ENCODE assay signal across 8 cellular contexts in genomic region chr11:57288771-57289579, GRCh38. TPM values are rescaled to one million over a fixed set of nuclear protein-coding genes. Genes with fewer than 3 reads are reported as not detected.
DNase-seq lines count a peak whose midpoint lies in the region.

No MANE protein-coding gene starts in this region.

- peak; percentile 80 for DNase-seq in DMS153 treated with DMSO at 0.1 percent for 48 hours (lab: John Stamatoyannopoulos, UW; ENCODE audit: unreplicated experiment)
- DNase-seq in NCI-H1417 treated with DMSO at 0.1 percent for 48 hours (lab: John Stamatoyannopoulos, UW), result peak; percentile 30
- no peak for DNase-seq in neuronal stem cell (ENCODE audit: low spot score)
- no peak for DNase-seq in NOMO-1 treated with dmso at 0.1 percent for 144 hours (lab: John Stamatoyannopoulos, UW; ENCODE audit: unreplicated experiment)
- DNase-seq in amygdala (lab: John Stamatoyannopoulos, UW), result no peak
- no peak for DNase-seq in posterior cingulate gyrus
- no peak for DNase-seq in caudate nucleus (lab: John Stamatoyannopoulos, UW)

- H3K9ac ChIP-seq in neuronal stem cell (ENCODE audit: low read depth, low read length, poor library complexity), result no peak overlapping the region

- no peak overlapping the region for H4K8ac ChIP-seq in neuronal stem cell (ENCODE audit: low read depth, low read length)

- intact Hi-C loops in posterior cingulate gyrus (cut with DNase I), result no loop called here

- H3K27ac ChIP-seq in ectodermal cell (ENCODE audit: insufficient read depth, low read depth, low read length, poor library complexity, severe bottlenecking) (peak overlapping the region; percentile 75), neuronal stem cell (replicated peaks; ENCODE audit: low read length) (peak overlapping the region; percentile 56), caudate nucleus (ENCODE audit: low read depth, low read length) (no peak overlapping the region)

- H2BK12ac ChIP-seq in neuronal stem cell (ENCODE audit: low read length), result no peak overlapping the region

- no peak overlapping the region for H4K91ac ChIP-seq in neuronal stem cell (ENCODE audit: low read depth, low read length, poor library complexity)

- no peak overlapping the region for H2BK120ac ChIP-seq in neuronal stem cell (ENCODE audit: low read depth, low read length)

- no peak overlapping the region for H3K4me3 ChIP-seq in ectodermal cell (ENCODE audit: insufficient read depth, low read depth, low read length)
- H3K4me3 ChIP-seq in neuronal stem cell (ENCODE audit: low read length in 2 of 2), result no peak overlapping the region

- no peak overlapping the region for H3K23ac ChIP-seq in neuronal stem cell (ENCODE audit: low read depth, low read length, poor library complexity)

- H3K36me3 ChIP-seq in ectodermal cell (ENCODE audit: control insufficient read depth, insufficient read depth, low read length) (no peaks in the 10 kb centered on the region), neuronal stem cell (replicated peaks in 1 of 2; ENCODE audit: control insufficient read depth in 2 of 2, insufficient read depth in 2 of 2, low read length in 2 of 2) (no peaks in the 10 kb centered on the region)

- H3K79me1 ChIP-seq in neuronal stem cell (ENCODE audit: low read depth, low read length), result no peaks in the 10 kb centered on the region

- peak overlapping the region; percentile 16 for H3K18ac ChIP-seq in neuronal stem cell (ENCODE audit: low read length)

- H3K4ac ChIP-seq in neuronal stem cell (ENCODE audit: low read length), result no peak overlapping the region

- H2BK15ac ChIP-seq in neuronal stem cell (ENCODE audit: low read length), result no peak overlapping the region

- H3K27me3 ChIP-seq in ectodermal cell (ENCODE audit: control insufficient read depth, insufficient read depth, low read length, poor library complexity, severe bottlenecking) (no peaks in the 10 kb centered on the region), neuronal stem cell (ENCODE audit: control insufficient read depth in 3 of 3, insufficient read depth in 3 of 3, low read depth in 1 of 3, low read length in 3 of 3) (peaks cover 0 to 2% (median 0%) of the 10 kb centered on the region in 3 experiments)

- no peak overlapping the region for H3K4me2 ChIP-seq in neuronal stem cell (ENCODE audit: insufficient read depth, low read length, poor library complexity, severe bottlenecking)

- H3K4me1 ChIP-seq in ectodermal cell (ENCODE audit: control insufficient read depth, insufficient read depth, low read length) (peaks cover 14% of the 10 kb centered on the region), neuronal stem cell (ENCODE audit: control insufficient read depth in 2 of 2, insufficient read depth in 1 of 2, low read depth in 1 of 2, low read length in 2 of 2) (peaks cover 8 to 16% of the 10 kb centered on the region in 2 donors)

- H2BK5ac ChIP-seq in neuronal stem cell (ENCODE audit: low read length), result no peak overlapping the region

- no peak overlapping the region for H3K14ac ChIP-seq in neuronal stem cell (ENCODE audit: low read length)

- peak overlapping the region; percentile 82 for H2AFZ ChIP-seq in neuronal stem cell (ENCODE audit: low read length)

- no peak overlapping the region for H2AK5ac ChIP-seq in neuronal stem cell (ENCODE audit: low read depth, low read length)

- H3K9me3 ChIP-seq in ectodermal cell (ENCODE audit: control insufficient read depth, low read length), result no peaks in the 10 kb centered on the region
- no peaks in the 10 kb centered on the region for H3K9me3 ChIP-seq in neuronal stem cell (replicated peaks in 1 of 2; ENCODE audit: control insufficient read depth in 2 of 2, insufficient read depth in 1 of 2, low read depth in 1 of 2, low read length in 2 of 2)

- WGBS in ectodermal cell, 2 experiments, result 31 to 32% methylated on average over 11 of the region's 11 CpGs
- WGBS in neuronal stem cell (ENCODE audit: extremely low coverage in 2 of 2, insufficient read length in 2 of 2, insufficient replicate concordance in 1 of 2), 2 donors, result no CpG with 5 or more reads among the region's 11 CpGs

RNA-seq across cellular contexts. Expression of gene TNKS1BP1, which starts 35.8 kb away (rescaled TPM):
- polyA plus RNA-seq in ectodermal cell (2013, experiment 1 of 4), result 121 TPM
- 133 TPM for polyA plus RNA-seq in ectodermal cell (2013, experiment 2 of 4)
- polyA plus RNA-seq in ectodermal cell (2013, experiment 3 of 4), result 93.0 TPM
- polyA plus RNA-seq in ectodermal cell (2013, experiment 4 of 4), result 107 TPM
- polyA plus RNA-seq in neuronal stem cell (2013, experiment 1 of 2), result 77.7 TPM
- polyA plus RNA-seq in neuronal stem cell (2013, experiment 2 of 2), result 73.2 TPM

RNA-seq across cellular contexts. Expression of gene SSRP1, which starts 46.7 kb away (rescaled TPM):
- polyA plus RNA-seq in ectodermal cell (2013, experiment 1 of 4), result 299 TPM
- polyA plus RNA-seq in ectodermal cell (2013, experiment 2 of 4), result 260 TPM
- 251 TPM for polyA plus RNA-seq in ectodermal cell (2013, experiment 3 of 4)
- polyA plus RNA-seq in ectodermal cell (2013, experiment 4 of 4), result 277 TPM
- polyA plus RNA-seq in neuronal stem cell (2013, experiment 1 of 2), result 208 TPM
- 198 TPM for polyA plus RNA-seq in neuronal stem cell (2013, experiment 2 of 2)

RNA-seq across cellular contexts. Expression of gene P2RX3, which starts 49.2 kb away (rescaled TPM):
- polyA plus RNA-seq in ectodermal cell (2013, experiment 1 of 4), result 2.6 TPM
- polyA plus RNA-seq in ectodermal cell (2013, experiment 2 of 4), result 2.0 TPM
- 5.0 TPM for polyA plus RNA-seq in ectodermal cell (2013, experiment 3 of 4)
- 7.1 TPM for polyA plus RNA-seq in ectodermal cell (2013, experiment 4 of 4)
- polyA plus RNA-seq in neuronal stem cell (2013, experiment 1 of 2), result 2.9 TPM
- polyA plus RNA-seq in neuronal stem cell (2013, experiment 2 of 2), result 2.7 TPM

RNA-seq across cellular contexts. Expression of gene APLNR, which starts 51.9 kb away (rescaled TPM):
- 7.8 TPM for polyA plus RNA-seq in ectodermal cell (2013, experiment 1 of 4)
- 8.2 TPM for polyA plus RNA-seq in ectodermal cell (2013, experiment 2 of 4)
- polyA plus RNA-seq in ectodermal cell (2013, experiment 3 of 4), result 7.4 TPM
- polyA plus RNA-seq in ectodermal cell (2013, experiment 4 of 4), result 8.2 TPM
- polyA plus RNA-seq in neuronal stem cell (2013, experiment 1 of 2), result 1.6 TPM
- polyA plus RNA-seq in neuronal stem cell (2013, experiment 2 of 2), result 1.6 TPM

Comparison
In these comparisons a context has a peak if more than half of its experiments do, and no peak if none do; other contexts are left out.
1. DNase-seq: peak in DMS153 treated with DMSO at 0.1 percent for 48 hours (single experiment) and NCI-H1417 treated with DMSO at 0.1 percent for 48 hours (single experiment); none in neuronal stem cell (single experiment), NOMO-1 treated with dmso at 0.1 percent for 144 hours (single experiment), amygdala (0 of 56), posterior cingulate gyrus (0 of 10) and caudate nucleus (0 of 61).